ENCODE assay signal across 8 cellular contexts in genomic region chr2:74177697-74178096, GRCh38. TPM values are rescaled to one million over a fixed set of nuclear protein-coding genes. Genes with fewer than 3 reads are reported as not detected.
DNase-seq lines count a peak whose midpoint lies in the region; FAIRE-seq and TF ChIP-seq lines count a peak whose summit lies in the region.

No MANE protein-coding gene starts in this region.

- intact Hi-C loops in activated CD4-positive, alpha-beta memory T cell treated with anti-CD3 and anti-CD28 coated beads for 36 hours (cut with micrococcal nuclease): loop anchor here (1.0 to 10.0 kb wide), 4 partner anchors 21 to 253 kb away; partner anchors contain the start of genes DGUOK and MTHFD2

- H3K4me3 Mint-ChIP-seq in activated CD4-positive, alpha-beta memory T cell treated with anti-CD3 and anti-CD28 coated beads for 36 hours: peak overlapping the region; percentile 83

- H3K36me3 Mint-ChIP-seq in activated CD4-positive, alpha-beta memory T cell treated with anti-CD3 and anti-CD28 coated beads for 36 hours: peaks cover 12% of the 10 kb centered on the region

- no peak for FAIRE-seq in small intestine (lab: Jason Lieb, UNC)

- peak overlapping the region; percentile 72 for H2AFZ ChIP-seq in hepatocyte

- no peaks in the 10 kb centered on the region for H3K9me2 ChIP-seq in hepatocyte (replicated peaks; ENCODE audit: insufficient read depth)

- H3K4me1 Mint-ChIP-seq in activated CD4-positive, alpha-beta memory T cell treated with anti-CD3 and anti-CD28 coated beads for 36 hours (ENCODE audit: low read depth): peaks cover 51% of the 10 kb centered on the region

- TF ChIP-seq CTCF in hepatocyte (IDR thresholded peaks at IDR 0.05; ENCODE audit: poor library complexity): no peak

- H3K4me3 ChIP-seq in hepatocyte (peak overlapping the region; percentile 48), small intestine (ENCODE audit: low read depth in 1 of 2, low read length in 2 of 2) (peak overlapping the region; percentile 85 to 90)

- peak overlapping the region; percentile 92 for H3K27ac ChIP-seq in hepatocyte
- H3K27ac ChIP-seq in small intestine (ENCODE audit: low read depth in 1 of 2, low read length in 1 of 2): peak overlapping the region in 1 of 2 donors; percentile 97

- H3K27me3 ChIP-seq in hepatocyte: no peaks in the 10 kb centered on the region
- no peaks in the 10 kb centered on the region for H3K27me3 ChIP-seq in small intestine (ENCODE audit: control insufficient read depth in 2 of 2, insufficient read depth in 2 of 2, low read length in 2 of 2)

- DNase-seq in HEK293T (ENCODE audit: extremely low spot score) (no peak), hepatocyte (ENCODE audit: low spot score) (no peak), small intestine (no peak), NCI-H128 (lab: John Stamatoyannopoulos, UW; ENCODE audit: unreplicated experiment) (no peak), activated gamma-delta T cell (lab: John Stamatoyannopoulos, UW) (no peak), AG08395 (ENCODE audit: low spot score) (no peak), NCI-H524 treated with DMSO at 0.1 percent for 48 hours (lab: John Stamatoyannopoulos, UW) (no peak)
- no peak for DNase-seq in activated CD4-positive, alpha-beta memory T cell treated with anti-CD3 and anti-CD28 coated beads for 36 hours

- CTCF ChIA-PET in HEK293T (lab: Yijun Ruan, JAX): interaction anchor here (0.6 to 1.3 kb wide), 2 partner anchors 20 to 26 kb away, joined by 4 to 5 read pairs; no protein-coding TSS in a partner anchor
- CTCF ChIA-PET in activated CD4-positive, alpha-beta memory T cell treated with anti-CD3 and anti-CD28 coated beads for 36 hours (lab: Charles Lee): interaction anchor here (1.1 to 3.8 kb wide), 8 partner anchors 9 to 350 kb away, joined by 4 to 42 read pairs (median 14); partner anchors contain the start of genes BOLA3, MTHFD2 and STAMBP

- H3K9me3 ChIP-seq in hepatocyte (ENCODE audit: low read depth) (no peaks in the 10 kb centered on the region), small intestine (ENCODE audit: control insufficient read depth, low read depth) (no peaks in the 10 kb centered on the region)

- POLR2A ChIA-PET in HEK293T (lab: Yijun Ruan, JAX): interaction anchor here (0.6 to 3.0 kb wide), 11 partner anchors 8 to 349 kb away, joined by 3 to 36 read pairs (median 8); partner anchors contain the start of genes BOLA3, MTHFD2 and STAMBP
- POLR2A ChIA-PET in activated CD4-positive, alpha-beta memory T cell treated with anti-CD3 and anti-CD28 coated beads for 36 hours (lab: Charles Lee): interaction anchor here (1.0 to 5.6 kb wide), 7 partner anchors 9 to 349 kb away, joined by 4 to 124 read pairs (median 10); partner anchors contain the start of genes BOLA3, MTHFD2 and STAMBP

- H3K36me3 ChIP-seq in hepatocyte (replicated peaks; ENCODE audit: insufficient read depth, low read depth) (no peaks in the 10 kb centered on the region), small intestine (ENCODE audit: control insufficient read depth in 2 of 2, insufficient read depth in 2 of 2, low read length in 2 of 2) (no peaks in the 10 kb centered on the region)

- no peaks in the 10 kb centered on the region for H3K9me3 Mint-ChIP-seq in activated CD4-positive, alpha-beta memory T cell treated with anti-CD3 and anti-CD28 coated beads for 36 hours

- peak overlapping the region; percentile 76 for H3K27ac Mint-ChIP-seq in activated CD4-positive, alpha-beta memory T cell treated with anti-CD3 and anti-CD28 coated beads for 36 hours

- H3K27me3 Mint-ChIP-seq in activated CD4-positive, alpha-beta memory T cell treated with anti-CD3 and anti-CD28 coated beads for 36 hours: no peaks in the 10 kb centered on the region

- peaks cover 54% of the 10 kb centered on the region for H3K79me2 ChIP-seq in hepatocyte

- peak overlapping the region; percentile 79 for H3K4me2 ChIP-seq in hepatocyte

- H4K20me1 ChIP-seq in hepatocyte (ENCODE audit: insufficient read depth, poor library complexity, severe bottlenecking): peaks cover 48% of the 10 kb centered on the region

- H3K4me1 ChIP-seq in hepatocyte (ENCODE audit: insufficient read depth) (peaks cover 7% of the 10 kb centered on the region), small intestine (ENCODE audit: control insufficient read depth in 2 of 2, insufficient read depth in 1 of 2, low read depth in 1 of 2, low read length in 1 of 2) (no peaks in the 10 kb centered on the region)

TF ChIP-seq in HEK293T, 16 proteins besides CTCF, POLR2A, EP300 and RAD21:
- TF ChIP-seq, protein P1, sequence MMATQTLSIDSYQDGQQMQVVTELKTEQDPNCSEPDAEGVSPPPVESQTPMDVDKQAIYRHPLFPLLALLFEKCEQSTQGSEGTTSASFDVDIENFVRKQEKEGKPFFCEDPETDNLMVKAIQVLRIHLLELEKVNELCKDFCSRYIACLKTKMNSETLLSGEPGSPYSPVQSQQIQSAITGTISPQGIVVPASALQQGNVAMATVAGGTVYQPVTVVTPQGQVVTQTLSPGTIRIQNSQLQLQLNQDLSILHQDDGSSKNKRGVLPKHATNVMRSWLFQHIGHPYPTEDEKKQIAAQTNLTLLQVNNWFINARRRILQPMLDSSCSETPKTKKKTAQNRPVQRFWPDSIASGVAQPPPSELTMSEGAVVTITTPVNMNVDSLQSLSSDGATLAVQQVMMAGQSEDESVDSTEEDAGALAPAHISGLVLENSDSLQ (IDR thresholded peaks at IDR 0.05): peak; percentile 38
- TF ChIP-seq ZNF384 (IDR thresholded peaks at IDR 0.05): no peak

RNA-seq across cellular contexts. Expression of gene MOB1A, which starts 1.0 kb away (rescaled TPM):
- total RNA-seq in activated CD4-positive, alpha-beta memory T cell treated with anti-CD3 and anti-CD28 coated beads for 36 hours: 100 to 1,000 TPM; 159 to 170 TPM
- total RNA-seq in hepatocyte: 100 and 118 TPM in 2 replicates
- 43.3 and 47.2 TPM in 2 replicates for polyA plus RNA-seq in hepatocyte
- 10 to 100 TPM; 41.3 to 50.1 (median 43.9) TPM for polyA plus RNA-seq in small intestine

RNA-seq across cellular contexts. Expression of gene MTHFD2, which starts 20.7 kb away (rescaled TPM):
- 100 to 1,000 TPM; 518 to 525 TPM for total RNA-seq in activated CD4-positive, alpha-beta memory T cell treated with anti-CD3 and anti-CD28 coated beads for 36 hours
- total RNA-seq in hepatocyte: 126 and 142 TPM in 2 replicates
- polyA plus RNA-seq in hepatocyte (40.1 TPM in 2 replicates), small intestine (100 to 1,000 TPM in 1 of 3 donors, 10 to 100 TPM in 1, 1 to 10 TPM in 1; 8.1 to 114 (median 12.4) TPM)

RNA-seq across cellular contexts. Expression of gene BOLA3, which starts 30.0 kb away (rescaled TPM):
- 10 to 100 TPM; 97.2 to 99.8 TPM for total RNA-seq in activated CD4-positive, alpha-beta memory T cell treated with anti-CD3 and anti-CD28 coated beads for 36 hours
- 43.8 and 60.3 TPM in 2 replicates for total RNA-seq in hepatocyte
- polyA plus RNA-seq in hepatocyte (49.0 and 56.3 TPM in 2 replicates), small intestine (10 to 100 TPM; 57.3 to 75.8 (median 62.8) TPM)
